28 cellular contexts compared by ENCODE assay signal in genomic region chr19:10832659-10833296, GRCh38. TPM values are rescaled to one million over a fixed set of nuclear protein-coding genes. Genes with fewer than 3 reads are reported as not detected.
DNase-seq lines count a peak whose midpoint lies in the region; ATAC-seq and TF ChIP-seq lines count a peak whose summit lies in the region.
"Had no signal": no experiment of that assay in that cellular context is flagged by ENCODE, and none has a peak within 500 bp of the region (broad histone marks: within the 10 kb centered on the region; RNA-seq: fewer than 3 reads in every experiment).

No MANE protein-coding gene starts in this region.

- peak; percentile 11 for DNase-seq in D341Med (ENCODE audit: low spot score)
- peak; percentile 36 for DNase-seq in H7
- DNase-seq in islet precursor cell, result peak; percentile 50
- DNase-seq in osteoblast (ENCODE audit: insufficient read length, low spot score, missing footprints), result peak; percentile 41
- no peak for DNase-seq in DMS 273 treated with DMSO at 0.1 percent for 48 hours (lab: John Stamatoyannopoulos, UW)
- DNase-seq in GM13976 (ENCODE audit: low spot score), result no peak
- DNase-seq: activated CD4-positive, alpha-beta memory T cell treated with anti-CD3 and anti-CD28 coated beads for 36 hours; activated CD4-positive, alpha-beta T cell treated with anti-CD3 and anti-CD28 coated beads for 1 hour; activated CD8-positive, alpha-beta memory T cell treated with anti-CD3 and anti-CD28 coated beads, Interleukin-2, amount 50 U/mL, for 48 hours; activated naive CD4-positive, alpha-beta T cell treated with anti-CD3 and anti-CD28 coated beads, Interleukin-2, amount 50 U/mL, for 16 hours; amygdala; brain microvascular endothelial cell; C1 segment of cervical spinal cord; DND-41; GF-D8; Kasumi-1; NCI-H1417 treated with DMSO at 0.1 percent for 48 hours; NCI-H2081 treated with DMSO at 0.1 percent for 48 hours; NCI-H226; NCI-H526 treated with DMSO at 0.1 percent for 48 hours; PC-9; stimulated activated CD4-positive, alpha-beta T cell treated with anti-CD3 and anti-CD28 coated beads, Interleukin-4, amount 100 ng/mL, for 4 hours; upper lobe of right lung had no signal

- H2AFZ ChIP-seq in osteoblast (ENCODE audit: low read length), result no peak overlapping the region
- H2AFZ ChIP-seq: PC-9 had no signal

- peaks cover 13% of the 10 kb centered on the region for H3K4me1 ChIP-seq in osteoblast (ENCODE audit: insufficient read depth, low read length)

- no peak overlapping the region for H3K27ac ChIP-seq in osteoblast (ENCODE audit: low read depth, low read length)
- H3K27ac ChIP-seq: brain microvascular endothelial cell, HL-60, PC-9, upper lobe of right lung had no signal

- in situ Hi-C loops in GM13976 (cut with MboI; ENCODE audit: low sequenced_read_pairs, unreplicated experiment), result no loop called here

- H3K27me3 ChIP-seq in H7 (ENCODE audit: control insufficient read depth, insufficient read depth, low read length), result no peaks in the 10 kb centered on the region; the same call in 1 of the 2 replicates
- no peaks in the 10 kb centered on the region for H3K27me3 ChIP-seq in osteoblast (ENCODE audit: insufficient read depth, low read length)
- H3K27me3 ChIP-seq: brain microvascular endothelial cell, upper lobe of right lung had no signal

- H3K79me2 ChIP-seq in osteoblast (ENCODE audit: insufficient read depth, low read length), result no peaks in the 10 kb centered on the region

- H3K36me3 ChIP-seq in H7 (replicated peaks; ENCODE audit: control insufficient read depth, insufficient read depth, low read length), result peaks cover 8% of the 10 kb centered on the region
- H3K36me3 ChIP-seq in osteoblast (ENCODE audit: insufficient read depth, low read length), result peaks cover 32% of the 10 kb centered on the region

- H3K4me3 ChIP-seq in H7 (ENCODE audit: insufficient read depth, low read depth, low read length) (no peak overlapping the region), osteoblast (ENCODE audit: insufficient read depth, low read length) (no peak overlapping the region)
- H3K4me3 ChIP-seq: HAP-1, PC-9, upper lobe of right lung had no signal

- H4K20me1 ChIP-seq in osteoblast (ENCODE audit: insufficient read depth, low read length), result peaks cover 2% of the 10 kb centered on the region

- TF ChIP-seq CTCF in osteoblast (IDR thresholded peaks at IDR 0.05; ENCODE audit: extremely low read depth, low read depth, low read length), result no peak
- no peak for TF ChIP-seq CTCF in GM13976 (IDR thresholded peaks at IDR 0.05; ENCODE audit: borderline replicate concordance, control extremely low read depth, extremely low read depth, insufficient read depth, missing control alignments)

- no peaks in the 10 kb centered on the region for H3K9me3 ChIP-seq in osteoblast (ENCODE audit: low read depth, low read length)
- H3K9me3 ChIP-seq: upper lobe of right lung had no signal

- no peak for ATAC-seq in GM18517 (IDR thresholded peaks at IDR 0.05; ENCODE audit: unreplicated experiment)
- ATAC-seq: activated T-helper 17 cell treated with anti-CD3 and anti-CD28 coated beads, Interleukin-2, amount 50 U/mL, for 72 hours; Right ventricle myocardium inferior; upper lobe of right lung had no signal

- no peak overlapping the region for H3K4me2 ChIP-seq in osteoblast (ENCODE audit: insufficient read depth, low read length)
- H3K4me2 ChIP-seq: PC-9 had no signal

RNA-seq across cellular contexts. Expression of gene TMED1, which starts 3.2 kb away (rescaled TPM):
- 49.5 and 50.3 TPM in 2 replicates for total RNA-seq in H7 (2014; rRNA removed; shearing (Covaris generic))
- total RNA-seq in osteoblast, result 39.2 and 43.1 TPM in 2 replicates

RNA-seq across cellular contexts. Expression of gene C19orf38, which starts 15.4 kb away (rescaled TPM):
- 0.59 and 5.0 TPM in 2 replicates for total RNA-seq in H7 (2014; rRNA removed; shearing (Covaris generic))
- under 0.01 and 0.29 TPM in 2 replicates for total RNA-seq in osteoblast

RNA-seq across cellular contexts. Expression of gene CARM1, which starts 38.6 kb away (rescaled TPM):
- 117 and 151 TPM in 2 replicates for total RNA-seq in H7 (2014; rRNA removed; shearing (Covaris generic))
- total RNA-seq in osteoblast, result 33.7 and 41.0 TPM in 2 replicates

Comparison
In these comparisons a context has a peak if more than half of its experiments do, and no peak if none do; other contexts are left out.
1. DNase-seq: peak in D341Med (single experiment), H7 (single experiment), islet precursor cell (single experiment) and osteoblast (single experiment); none in DMS 273 treated with DMSO at 0.1 percent for 48 hours (single experiment) and GM13976 (single experiment).